In the genomic region with DNA sequence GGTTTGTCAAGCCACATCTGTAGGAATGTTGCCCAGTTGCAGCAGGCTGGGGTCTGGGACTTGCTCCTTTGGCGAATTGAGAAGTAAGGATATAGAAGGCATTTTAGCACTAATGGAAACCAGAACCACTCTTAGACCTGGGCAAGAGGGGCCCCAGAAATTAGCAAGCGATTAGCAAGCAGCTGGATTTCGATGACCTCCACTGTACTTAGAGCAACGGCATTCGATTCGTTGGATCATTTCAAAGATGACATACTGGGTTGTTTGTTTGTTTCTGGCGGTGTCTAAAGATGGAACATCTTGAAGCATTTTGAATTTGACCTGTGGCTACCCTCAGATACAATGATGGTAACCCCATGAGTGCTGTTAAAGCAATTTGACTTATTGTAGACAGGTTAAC, we compare ENCODE assay signal across 8 cellular contexts. TPM values are rescaled to one million over a fixed set of nuclear protein-coding genes. Genes with fewer than 3 reads are reported as not detected.
A peak's percentile ranks its signal among the peaks of the same experiment; 100 is the strongest.
DNase-seq lines count a peak whose midpoint lies in the region; ATAC-seq and TF ChIP-seq lines count a peak whose summit lies in the region.

No MANE protein-coding gene starts in this region.

- no peak for TF ChIP-seq EP300 in upper lobe of left lung (IDR thresholded peaks at IDR 0.05)

- H3K4me1 Mint-ChIP-seq in activated naive CD8-positive, alpha-beta T cell treated with anti-CD3 and anti-CD28 coated beads, Interleukin-2, amount 50 U/mL, for 24 hours, result peaks cover 37% of the 10 kb centered on the region

- peak overlapping the region; percentile 79 for H3K4me3 Mint-ChIP-seq in activated naive CD8-positive, alpha-beta T cell treated with anti-CD3 and anti-CD28 coated beads, Interleukin-2, amount 50 U/mL, for 24 hours

- peak overlapping the region; percentile 94 to 95 for H3K27ac ChIP-seq in right atrium auricular region
- no peak overlapping the region for H3K27ac ChIP-seq in lower lobe of right lung
- H3K27ac ChIP-seq in upper lobe of left lung, result peak overlapping the region in 2 of 4 donors; percentile 84 to 87

- H3K9me3 Mint-ChIP-seq in activated naive CD8-positive, alpha-beta T cell treated with anti-CD3 and anti-CD28 coated beads, Interleukin-2, amount 50 U/mL, for 24 hours, result no peaks in the 10 kb centered on the region

- peak overlapping the region; percentile 75 to 85 for H3K4me3 ChIP-seq in right atrium auricular region
- peak overlapping the region; percentile 94 for H3K4me3 ChIP-seq in lower lobe of right lung
- H3K4me3 ChIP-seq in upper lobe of left lung, result peak overlapping the region in 3 of 4 donors; percentile 63 to 95 (median 81)

- H3K36me3 Mint-ChIP-seq in activated naive CD8-positive, alpha-beta T cell treated with anti-CD3 and anti-CD28 coated beads, Interleukin-2, amount 50 U/mL, for 24 hours (ENCODE audit: low read depth), result peaks cover 4% of the 10 kb centered on the region

- no peaks in the 10 kb centered on the region for H3K27me3 Mint-ChIP-seq in activated naive CD8-positive, alpha-beta T cell treated with anti-CD3 and anti-CD28 coated beads, Interleukin-2, amount 50 U/mL, for 24 hours

- TF ChIP-seq CTCF in right atrium auricular region (IDR thresholded peaks at IDR 0.05), result no peak
- TF ChIP-seq CTCF in lower lobe of right lung (IDR thresholded peaks at IDR 0.05), result no peak
- TF ChIP-seq CTCF in upper lobe of left lung (IDR thresholded peaks at IDR 0.05), result no peak

- intact Hi-C loops in left ventricle myocardium superior (cut with micrococcal nuclease), result no loop called here
- intact Hi-C loops in lower lobe of right lung (cut with DNase I), result no loop called here

- TF ChIP-seq POLR2A in upper lobe of left lung (IDR thresholded peaks at IDR 0.05), result no peak

- no peaks in the 10 kb centered on the region for H3K27me3 ChIP-seq in right atrium auricular region
- no peaks in the 10 kb centered on the region for H3K27me3 ChIP-seq in lower lobe of right lung (ENCODE audit: low read depth)
- H3K27me3 ChIP-seq in upper lobe of left lung, result no peaks in the 10 kb centered on the region

- peak overlapping the region; percentile 81 for H3K27ac Mint-ChIP-seq in activated naive CD8-positive, alpha-beta T cell treated with anti-CD3 and anti-CD28 coated beads, Interleukin-2, amount 50 U/mL, for 24 hours

- H3K36me3 ChIP-seq in right atrium auricular region (no peaks in the 10 kb centered on the region), lower lobe of right lung (no peaks in the 10 kb centered on the region), upper lobe of left lung (peaks cover 0 to 4% (median 0%) of the 10 kb centered on the region in 4 donors)

- H3K4me1 ChIP-seq in right atrium auricular region (peaks cover 0 to 36% of the 10 kb centered on the region in 2 donors), lower lobe of right lung (peaks cover 21% of the 10 kb centered on the region), upper lobe of left lung (peaks cover 12 to 24% (median 20%) of the 10 kb centered on the region in 4 donors)

- H3K9me3 ChIP-seq in right atrium auricular region (no peaks in the 10 kb centered on the region), lower lobe of right lung (no peaks in the 10 kb centered on the region), upper lobe of left lung (no peaks in the 10 kb centered on the region)

- 85 to 90% methylated on average over 7 of the region's 7 CpGs for WGBS in upper lobe of left lung, 2 donors

- ATAC-seq in left ventricle myocardium superior (no peak), lower lobe of right lung (no peak), upper lobe of left lung (ENCODE audit: low FRiP score in 2 of 2) (no peak)
- no peak for ATAC-seq in activated naive CD8-positive, alpha-beta T cell treated with anti-CD3 and anti-CD28 coated beads, Interleukin-2, amount 50 U/mL, for 24 hours

- no peak for DNase-seq in right atrium auricular region (ENCODE audit: low spot score)
- DNase-seq in left ventricle myocardium superior, result no peak
- DNase-seq in activated naive CD8-positive, alpha-beta T cell treated with anti-CD3 and anti-CD28 coated beads, Interleukin-2, amount 50 U/mL, for 24 hours, result no peak
- DNase-seq in lower lobe of right lung, result no peak
- DNase-seq in upper lobe of left lung, result no peak
- no peak for DNase-seq in DMS 273 (lab: John Stamatoyannopoulos, UW; ENCODE audit: unreplicated experiment)
- DNase-seq in NCI-H187 (lab: John Stamatoyannopoulos, UW), result no peak
- no peak for DNase-seq in NCI-H2227 (lab: John Stamatoyannopoulos, UW; ENCODE audit: unreplicated experiment)

RNA-seq across cellular contexts. Expression of a gene that starts 1.2 kb away (rescaled TPM):
- 10 to 100 TPM in 1 of 2 donors, 1 to 10 TPM in 1; 9.7 to 11.9 TPM for total RNA-seq in right atrium auricular region
- total RNA-seq in left ventricle myocardium superior, result 6.2 TPM
- 7.1 TPM for total RNA-seq in lower lobe of right lung
- total RNA-seq in upper lobe of left lung, result 10 to 100 TPM in 3 of 6 donors, 1 to 10 TPM in 3; 6.8 to 22.9 (median 11.2) TPM

RNA-seq across cellular contexts. Expression of a gene that starts 11.9 kb away (rescaled TPM):
- total RNA-seq in right atrium auricular region, result under 1 TPM; 0.04 to 0.07 TPM
- total RNA-seq in left ventricle myocardium superior, result not detected
- total RNA-seq in lower lobe of right lung, result not detected
- 1 to 10 TPM in 1 of 6 donors, under 1 TPM in 1, not detected in 4; 0.06 to 1.0 TPM for total RNA-seq in upper lobe of left lung

RNA-seq across cellular contexts. Expression of a gene that starts 16.5 kb away (rescaled TPM):
- total RNA-seq in right atrium auricular region (10 to 100 TPM; 22.6 to 41.7 TPM), left ventricle myocardium superior (24.0 TPM), lower lobe of right lung (26.8 TPM), upper lobe of left lung (10 to 100 TPM; 23.7 to 84.9 (median 34.3) TPM)

RNA-seq across cellular contexts. Expression of a gene that starts 45.4 kb away (rescaled TPM):
- total RNA-seq in right atrium auricular region (under 1 TPM; 0.16 to 0.63 TPM), left ventricle myocardium superior (0.45 TPM), lower lobe of right lung (1.4 TPM), upper lobe of left lung (1 to 10 TPM in 3 of 6 donors, under 1 TPM in 2, not detected in 1; 0.30 to 4.4 (median 1.4) TPM)
